ENCODE assay signal across 8 cellular contexts in the genomic region with DNA sequence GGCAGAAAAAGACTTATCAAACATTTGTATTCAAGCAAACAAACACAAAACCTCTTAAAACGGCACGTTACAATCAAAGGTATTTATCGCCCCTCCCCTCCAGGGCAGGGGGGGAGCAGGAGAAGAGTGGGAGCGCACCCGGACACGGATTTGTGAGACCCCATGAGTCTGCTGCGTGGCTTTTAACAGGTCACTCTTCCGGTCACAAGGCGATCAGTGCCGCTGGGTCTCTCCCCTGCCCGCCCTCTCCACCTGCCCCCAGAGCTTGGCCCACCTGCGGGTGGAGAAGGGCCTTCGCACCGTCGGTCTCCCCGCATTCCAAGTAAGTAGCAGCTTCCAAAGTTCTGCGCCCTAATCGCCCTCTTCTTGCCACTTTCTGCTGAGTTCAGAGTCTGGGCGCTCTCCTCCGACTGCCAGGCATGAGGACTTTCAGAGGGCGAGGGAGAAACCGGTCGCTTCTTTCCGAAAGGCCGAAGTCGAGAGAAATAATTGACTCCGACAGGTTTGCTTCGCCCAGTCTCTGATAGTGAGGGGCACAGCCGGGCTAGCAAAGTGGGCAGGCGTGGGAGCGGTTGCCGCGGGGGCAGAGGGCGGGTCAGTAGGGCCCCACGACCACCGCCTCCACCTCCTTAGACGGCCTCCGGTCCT. TPM values are rescaled to one million over a fixed set of nuclear protein-coding genes. Genes with fewer than 3 reads are reported as not detected.
A peak's percentile ranks its signal among the peaks of the same experiment; 100 is the strongest.
DNase-seq lines count a peak whose midpoint lies in the region; ATAC-seq, FAIRE-seq and TF ChIP-seq lines count a peak whose summit lies in the region.

No MANE protein-coding gene starts in this region.

- H3K79me2 ChIP-seq in HepG2 (ENCODE audit: insufficient read depth, low read length): no peaks in the 10 kb centered on the region

- TF ChIP-seq RAD21 in HepG2 (CRISPR knock-in tag; IDR thresholded peaks at IDR 0.05): no peak

- H3K4me3 Mint-ChIP-seq in activated CD4-positive, alpha-beta T cell treated with anti-CD3 and anti-CD28 coated beads, Interleukin-2, amount 10 ng/mL, durations not matched to agents 7 days and 5 days: peak overlapping the region; percentile 26
- peak overlapping the region; percentile 56 for H3K4me3 Mint-ChIP-seq in activated naive CD8-positive, alpha-beta T cell treated with anti-CD3 and anti-CD28 coated beads for 36 hours

- TF ChIP-seq CTCF in HepG2 (CRISPR knock-in tag; IDR thresholded peaks at IDR 0.05): no peak
- no peak for TF ChIP-seq CTCF in thoracic aorta (IDR thresholded peaks at IDR 0.05)

- no peak overlapping the region; a peak in 1 of 6 replicates for H3K4me3 ChIP-seq in HepG2 (replicated peaks in 1 of 3; ENCODE audit: insufficient read depth in 1 of 3, low read depth in 2 of 3, low read length in 3 of 3)
- H3K4me3 ChIP-seq in thoracic aorta: peak overlapping the region; percentile 71

- H3K27me3 Mint-ChIP-seq in activated CD4-positive, alpha-beta T cell treated with anti-CD3 and anti-CD28 coated beads, Interleukin-2, amount 10 ng/mL, durations not matched to agents 7 days and 5 days: peaks cover 60% of the 10 kb centered on the region
- peaks cover 86% of the 10 kb centered on the region for H3K27me3 Mint-ChIP-seq in activated naive CD8-positive, alpha-beta T cell treated with anti-CD3 and anti-CD28 coated beads for 36 hours

- DNase-seq in activated CD4-positive, alpha-beta T cell treated with anti-CD3 and anti-CD28 coated beads, Interleukin-2, amount 10 ng/mL, durations not matched to agents 7 days and 5 days: no peak
- no peak for DNase-seq in activated CD4-positive, alpha-beta T cell treated with anti-CD3 and anti-CD28 coated beads for 1 hour
- no peak for DNase-seq in activated naive CD8-positive, alpha-beta T cell treated with anti-CD3 and anti-CD28 coated beads for 36 hours
- DNase-seq in HepG2 (ENCODE audit: low spot score) (no peak), thoracic aorta (ENCODE audit: low spot score) (no peak), NK-92 (lab: John Stamatoyannopoulos, UW; ENCODE audit: unreplicated experiment) (no peak), HUDEP-2 (lab: John Stamatoyannopoulos, UW; ENCODE audit: unreplicated experiment in 76 of 76) (no peak)

- H3K4me1 Mint-ChIP-seq in activated CD4-positive, alpha-beta T cell treated with anti-CD3 and anti-CD28 coated beads, Interleukin-2, amount 10 ng/mL, durations not matched to agents 7 days and 5 days: peaks cover 9% of the 10 kb centered on the region
- peaks cover 14% of the 10 kb centered on the region for H3K4me1 Mint-ChIP-seq in activated naive CD8-positive, alpha-beta T cell treated with anti-CD3 and anti-CD28 coated beads for 36 hours

- H3K27me3 ChIP-seq in HepG2 (ENCODE audit: control insufficient read depth in 1 of 2, insufficient read depth in 2 of 2, low read length in 2 of 2) (peaks cover 6 to 43% of the 10 kb centered on the region in 2 experiments; a peak in 4 of 5 replicates), thoracic aorta (replicated peaks; ENCODE audit: insufficient read depth) (no peaks in the 10 kb centered on the region)

- WGBS in HepG2 (ENCODE audit: low lambda C conversion rate): 49% methylated on average over 35 of the region's 38 CpGs

- no peak overlapping the region for H3K27ac Mint-ChIP-seq in activated CD4-positive, alpha-beta T cell treated with anti-CD3 and anti-CD28 coated beads, Interleukin-2, amount 10 ng/mL, durations not matched to agents 7 days and 5 days
- no peak overlapping the region for H3K27ac Mint-ChIP-seq in activated naive CD8-positive, alpha-beta T cell treated with anti-CD3 and anti-CD28 coated beads for 36 hours

- H4K20me1 ChIP-seq in HepG2 (ENCODE audit: insufficient read depth, low read length): no peaks in the 10 kb centered on the region

- no TSS peak for BruUV-seq in HepG2 (replicated peaks; lab: Mats Ljungman, UMichigan)

- H3K4me1 ChIP-seq in HepG2 (ENCODE audit: insufficient read depth, low read length) (peaks cover 16% of the 10 kb centered on the region), thoracic aorta (ENCODE audit: control insufficient read depth in 1 of 2, low read depth in 2 of 2) (peaks cover 11 to 24% of the 10 kb centered on the region in 2 donors)

- H3K9me3 ChIP-seq in HepG2 (ENCODE audit: low read length) (no peaks in the 10 kb centered on the region), thoracic aorta (no peaks in the 10 kb centered on the region)

- in situ Hi-C loops in HepG2 (cut with HindIII; ENCODE audit: extremely low pct_ligation_motif_present, low pct_unique_long_range_greater_than_20kb): loop anchor here (5.0 to 25.0 kb wide), 3 partner anchors 315 to 1440 kb away; no protein-coding TSS in a partner anchor

- no peak overlapping the region for H2AFZ ChIP-seq in HepG2 (ENCODE audit: low read length)

- TF ChIP-seq EP300 in HepG2 (IDR thresholded peaks at IDR 0.05; ENCODE audit: low read depth in 2 of 2, low read length in 2 of 2): no peak
- TF ChIP-seq EP300 in HepG2 (CRISPR knock-in tag; IDR thresholded peaks at IDR 0.05; ENCODE audit: borderline replicate concordance): no peak

- no peaks in the 10 kb centered on the region for H3K9me3 Mint-ChIP-seq in activated CD4-positive, alpha-beta T cell treated with anti-CD3 and anti-CD28 coated beads, Interleukin-2, amount 10 ng/mL, durations not matched to agents 7 days and 5 days
- no peaks in the 10 kb centered on the region for H3K9me3 Mint-ChIP-seq in activated naive CD8-positive, alpha-beta T cell treated with anti-CD3 and anti-CD28 coated beads for 36 hours

- intact Hi-C loops in HepG2 (cut with micrococcal nuclease; ENCODE audit: unreplicated experiment): loop anchor here (1.0 to 5.0 kb wide), 4 partner anchors 190 to 616 kb away; no protein-coding TSS in a partner anchor

- peaks cover 2% of the 10 kb centered on the region for H3K36me3 Mint-ChIP-seq in activated CD4-positive, alpha-beta T cell treated with anti-CD3 and anti-CD28 coated beads, Interleukin-2, amount 10 ng/mL, durations not matched to agents 7 days and 5 days (ENCODE audit: low read depth)
- H3K36me3 Mint-ChIP-seq in activated naive CD8-positive, alpha-beta T cell treated with anti-CD3 and anti-CD28 coated beads for 36 hours: no peaks in the 10 kb centered on the region

- peak overlapping the region; percentile 75 for H3K4me2 ChIP-seq in HepG2 (ENCODE audit: low read depth, low read length)

- H3K9ac ChIP-seq in HepG2 (ENCODE audit: insufficient read depth, low read depth, low read length): no peak overlapping the region

- peak; percentile 14 for ATAC-seq in HepG2
- ATAC-seq in thoracic aorta (ENCODE audit: insufficient number of reproducible peaks, low FRiP score, low read depth): no peak
- ATAC-seq in HG02759 (IDR thresholded peaks at IDR 0.05; ENCODE audit: unreplicated experiment): no peak

- POLR2A ChIA-PET in activated CD4-positive, alpha-beta T cell treated with anti-CD3 and anti-CD28 coated beads, Interleukin-2, amount 10 ng/mL, durations not matched to agents 7 days and 5 days (lab: Charles Lee): no interaction called here
- POLR2A ChIA-PET in HepG2 (lab: Yijun Ruan, JAX): no interaction called here

- no peaks in the 10 kb centered on the region for H3K36me3 ChIP-seq in HepG2 (replicated peaks in 1 of 2; ENCODE audit: control insufficient read depth in 1 of 2, insufficient read depth in 2 of 2, low read length in 2 of 2)
- H3K36me3 ChIP-seq in thoracic aorta: no peaks in the 10 kb centered on the region

- H3K27ac ChIP-seq in HepG2 (ENCODE audit: extremely low read length, insufficient read depth, low read length) (no peak overlapping the region), thoracic aorta (no peak overlapping the region)

- no peak for TF ChIP-seq POLR2A in HepG2 (IDR thresholded peaks at IDR 0.05; ENCODE audit: insufficient read depth in 1 of 2, low read depth in 2 of 2, low read length in 2 of 2)

- no peak for FAIRE-seq in HepG2 (lab: Jason Lieb, UNC)

- CTCF ChIA-PET in activated CD4-positive, alpha-beta T cell treated with anti-CD3 and anti-CD28 coated beads, Interleukin-2, amount 10 ng/mL, durations not matched to agents 7 days and 5 days (lab: Charles Lee): no interaction called here
- CTCF ChIA-PET in HepG2 (lab: Yijun Ruan, JAX; ENCODE audit: low intra/inter-chr PET ratio, low total read pairs): interaction anchor here (1.4 to 1.7 kb wide), 2 partner anchors 315 to 552 kb away, joined by 7 to 20 read pairs; no protein-coding TSS in a partner anchor

TF ChIP-seq in HepG2, 621 proteins besides CTCF, POLR2A, EP300 and RAD21:
- TF ChIP-seq MIXL1 (CRISPR knock-in tag; IDR thresholded peaks at IDR 0.05): no peak

RNA-seq across cellular contexts. Expression of gene RPRM, which starts 0.8 kb away (rescaled TPM):
- not detected for total RNA-seq in activated CD4-positive, alpha-beta T cell treated with anti-CD3 and anti-CD28 coated beads, Interleukin-2, amount 10 ng/mL, durations not matched to agents 7 days and 5 days
- under 1 TPM in 1 of 2 experiments, not detected in 1; 0.14 TPM for total RNA-seq in activated naive CD8-positive, alpha-beta T cell treated with anti-CD3 and anti-CD28 coated beads for 36 hours
- total RNA-seq in HepG2 (2016; rRNA removed; fragmentation: Illumina TruSeq; extraction: Trizol) (not detected in 2 replicates), thoracic aorta (not detected)
- not detected in 2 replicates for total RNA-seq in HepG2 (2016; cell fraction: cytosol; rRNA removed; fragmentation: Illumina TruSeq; extraction: Trizol; ENCODE audit: low read depth)
- not detected in 2 replicates for total RNA-seq in HepG2 (2016; cell fraction: insoluble cytoplasmic fraction; rRNA removed; fragmentation: Illumina TruSeq; extraction: Trizol)
- not detected in 2 replicates for total RNA-seq in HepG2 (2016; cell fraction: membrane; rRNA removed; fragmentation: Illumina TruSeq; extraction: Trizol)
- not detected in 2 replicates for total RNA-seq in HepG2 (2016; cell fraction: nucleus; rRNA removed; fragmentation: Illumina TruSeq; extraction: Trizol)
- not detected in 2 replicates for polyA plus RNA-seq in HepG2 (2011; rRNA removed)
- polyA plus RNA-seq in HepG2 (2011; cell fraction: cytosol; rRNA removed): not detected in 2 replicates
- not detected in 2 replicates for polyA plus RNA-seq in HepG2 (2011; cell fraction: nucleus; rRNA removed)
- not detected in 2 replicates for polyA plus RNA-seq in HepG2 (2012)
- polyA plus RNA-seq in HepG2 (2016; cell fraction: cytosol; fragmentation: Illumina TruSeq; extraction: Trizol; ENCODE audit: low read depth): not detected in 2 replicates
- polyA plus RNA-seq in HepG2 (2016; cell fraction: insoluble cytoplasmic fraction; fragmentation: Illumina TruSeq; extraction: Trizol; ENCODE audit: low read depth): not detected in 2 replicates
- polyA plus RNA-seq in HepG2 (2016; cell fraction: membrane; fragmentation: Illumina TruSeq; extraction: Trizol; ENCODE audit: low read depth): not detected in 2 replicates
- polyA plus RNA-seq in HepG2 (2016; cell fraction: nucleus; fragmentation: Illumina TruSeq; extraction: Trizol; ENCODE audit: insufficient read depth, low read depth): not detected in 2 replicates
- 1.4 TPM in 1 of 2 replicates, not detected in the other for polyA minus RNA-seq in HepG2 (2011; rRNA and poly(A)+ RNA removed; ENCODE audit: low replicate concordance)
- polyA minus RNA-seq in HepG2 (2011; cell fraction: cytosol; rRNA and poly(A)+ RNA removed): not detected in 2 replicates
- polyA minus RNA-seq in HepG2 (2011; cell fraction: nucleus; rRNA and poly(A)+ RNA removed): not detected in 2 replicates
